In the genomic region with DNA sequence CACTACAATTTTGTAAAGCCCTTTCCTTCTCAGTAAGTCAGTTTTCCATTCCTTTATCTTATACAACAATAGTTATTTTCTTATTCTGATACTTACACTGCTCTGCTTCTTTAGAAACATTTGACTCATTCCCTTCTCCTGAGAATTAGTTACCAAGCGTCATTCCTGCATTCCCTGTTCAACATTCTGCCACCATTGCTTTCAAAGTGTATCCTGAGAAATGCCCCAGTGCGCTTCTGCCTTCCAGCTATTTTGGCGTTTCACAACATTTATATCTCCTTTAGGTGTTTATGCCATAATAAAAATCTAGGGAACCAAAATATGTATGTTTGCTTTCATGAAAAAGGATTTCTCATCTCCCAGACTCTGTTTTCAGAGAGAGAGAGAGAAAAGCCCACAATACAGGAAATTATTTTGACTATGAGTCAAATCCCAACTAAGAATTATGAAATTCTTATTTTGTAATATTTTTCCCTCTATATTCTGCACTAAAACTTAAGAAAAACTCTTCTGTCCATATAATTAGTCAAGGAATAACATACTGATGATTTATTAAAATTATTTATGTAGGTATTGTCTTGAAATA, we compare ENCODE assay signal across 9 cellular contexts.
DNase-seq lines count a peak whose midpoint lies in the region; ATAC-seq and TF ChIP-seq lines count a peak whose summit lies in the region.
"Had no signal": no experiment of that assay in that cellular context is flagged by ENCODE, and none has a peak within 500 bp of the region (broad histone marks: within the 10 kb centered on the region; RNA-seq: fewer than 3 reads in every experiment).

No MANE protein-coding gene starts in this region.

- H3K18ac ChIP-seq in trophoblast cell (ENCODE audit: low read length) = no peak overlapping the region

- H3K27ac ChIP-seq in PC-3 (ENCODE audit: low read length) (peak overlapping the region; percentile 60), epithelial cell of prostate (peak overlapping the region; percentile 90), trophoblast cell (ENCODE audit: low read depth, low read length) (no peak overlapping the region)

- H3K36me3 ChIP-seq in PC-3 (ENCODE audit: low read depth, low read length) = no peaks in the 10 kb centered on the region
- H3K36me3 ChIP-seq in trophoblast cell (ENCODE audit: control insufficient read depth in 1 of 2, insufficient read depth in 2 of 2, low read length in 2 of 2) = no peaks in the 10 kb centered on the region

- H4K91ac ChIP-seq in trophoblast cell (ENCODE audit: low read depth, low read length) = no peak overlapping the region

- H4K12ac ChIP-seq in trophoblast cell (ENCODE audit: low read depth, low read length) = no peak overlapping the region

- peak overlapping the region; percentile 57 for H3K9ac ChIP-seq in PC-3 (ENCODE audit: low read length)
- no peak overlapping the region for H3K9ac ChIP-seq in trophoblast cell (ENCODE audit: low read length)

- no peak overlapping the region for H2AK5ac ChIP-seq in trophoblast cell (ENCODE audit: low read length)

- H3K4ac ChIP-seq in trophoblast cell (ENCODE audit: low read depth, low read length) = no peak overlapping the region

- ATAC-seq in PC-3 (peak; percentile 30; the same call in 1 of the 2 replicates), GM21390 (IDR thresholded peaks at IDR 0.05; ENCODE audit: unreplicated experiment) (no peak)

- H2BK5ac ChIP-seq in trophoblast cell (ENCODE audit: low read depth, low read length, poor library complexity) = no peak overlapping the region

- no peaks in the 10 kb centered on the region for H3K79me1 ChIP-seq in trophoblast cell (ENCODE audit: low read length)

- H3K4me2 ChIP-seq in PC-3 (ENCODE audit: low read length) (peak overlapping the region; percentile 73), trophoblast cell (ENCODE audit: low read length) (no peak overlapping the region)

- H3K14ac ChIP-seq in trophoblast cell (ENCODE audit: low read length) = no peak overlapping the region

- H2AFZ ChIP-seq in PC-3 (ENCODE audit: low read length) (peak overlapping the region; percentile 42), trophoblast cell (ENCODE audit: insufficient read depth, low read length, poor library complexity) (no peak overlapping the region)

- CTCF ChIA-PET in PC-3 (lab: Charles Lee) = interaction anchor here (0.6 to 1.7 kb wide), 9 partner anchors 72 to 725 kb away, joined by 3 to 34 read pairs (median 4); no protein-coding TSS in a partner anchor

- TF ChIP-seq CTCF in PC-3 (conservative IDR thresholded peaks at IDR 0.05; ENCODE audit: low read depth, low read length) = no peak

- H3K9me2 ChIP-seq in PC-3 (replicated peaks; ENCODE audit: low read length) = no peaks in the 10 kb centered on the region

- DNase-seq in ELR (ENCODE audit: low read depth) = peak; percentile 78
- DNase-seq in PC-3 = peak; percentile 60
- DNase-seq in epithelial cell of prostate (ENCODE audit: low read depth, low spot score) = no peak
- peak; percentile 87 to 97 for DNase-seq in trophoblast cell
- no peak for DNase-seq in SW 1271 (lab: John Stamatoyannopoulos, UW)
- DNase-seq in NCI-H510A (lab: John Stamatoyannopoulos, UW) = no peak
- no peak for DNase-seq in stimulated activated naive CD4-positive, alpha-beta T cell treated with Interleukin-2 at 50 U/mL for 16 hours (lab: John Stamatoyannopoulos, UW)
- DNase-seq: activated naive CD8-positive, alpha-beta T cell treated with anti-CD3 and anti-CD28 coated beads, Interleukin-2, amount 10 ng/mL, durations not matched to agents 7 days and 5 days had no signal

- H3K79me2 ChIP-seq in PC-3 (ENCODE audit: low read length) (no peaks in the 10 kb centered on the region), trophoblast cell (ENCODE audit: control insufficient read depth, insufficient read depth, low read length, poor library complexity) (no peaks in the 10 kb centered on the region)

- no peak overlapping the region for H2BK120ac ChIP-seq in trophoblast cell (ENCODE audit: insufficient read depth, low read length, poor library complexity)

- intact Hi-C loops in PC-3 (cut with micrococcal nuclease) = loop anchor here (1.0 to 5.0 kb wide), 10 partner anchors 87 to 723 kb away; no protein-coding TSS in a partner anchor

- WGBS in trophoblast cell (ENCODE audit: extremely low coverage, insufficient coverage, insufficient read length) = no CpG with 5 or more reads among the region's 3 CpGs

- H3K9me3 ChIP-seq in PC-3 (ENCODE audit: low read length) = no peaks in the 10 kb centered on the region
- no peaks in the 10 kb centered on the region for H3K9me3 ChIP-seq in trophoblast cell (ENCODE audit: insufficient read depth, low read depth, low read length)

- H3K4me3 ChIP-seq in PC-3 (ENCODE audit: low read length) = peak overlapping the region; percentile 48
- H3K4me3 ChIP-seq in trophoblast cell (ENCODE audit: low read depth, low read length) = no peak overlapping the region

- no peaks in the 10 kb centered on the region for H3F3A ChIP-seq in PC-3 (ENCODE audit: low read length, unreplicated experiment)

- TSS peak; percentile 52 for BruUV-seq in PC-3 (replicated peaks; lab: Mats Ljungman, UMichigan)

- no peaks in the 10 kb centered on the region for H3K27me3 ChIP-seq in PC-3 (ENCODE audit: low read length)
- no peaks in the 10 kb centered on the region for H3K27me3 ChIP-seq in trophoblast cell (ENCODE audit: insufficient read depth, low read length)

- H3K23ac ChIP-seq in trophoblast cell (ENCODE audit: low read length) = no peak overlapping the region

- no peak overlapping the region for H2BK12ac ChIP-seq in trophoblast cell (ENCODE audit: low read length)

- POLR2A ChIA-PET in PC-3 (lab: Charles Lee; ENCODE audit: unreplicated experiment) = interaction anchor here (0.6 to 1.1 kb wide), 3 partner anchors 117 to 210 kb away, joined by 3 to 21 read pairs (median 4); no protein-coding TSS in a partner anchor

- no peaks in the 10 kb centered on the region for H4K20me1 ChIP-seq in PC-3 (ENCODE audit: low read length)

- H4K8ac ChIP-seq in trophoblast cell (ENCODE audit: low read depth, low read length) = no peak overlapping the region

- H3K4me1 ChIP-seq in PC-3 (ENCODE audit: insufficient read depth, low read length) (peaks cover 30% of the 10 kb centered on the region), trophoblast cell (ENCODE audit: control insufficient read depth in 1 of 2, insufficient read depth in 2 of 2, low read length in 2 of 2) (no peaks in the 10 kb centered on the region)

Comparison
In these comparisons a context has a peak if more than half of its experiments do, and no peak if none do; other contexts are left out.
1. DNase-seq: peak in ELR (single experiment), PC-3 (single experiment) and trophoblast cell (2 of 2); none in epithelial cell of prostate (single experiment), SW 1271 (0 of 2), NCI-H510A (single experiment) and stimulated activated naive CD4-positive, alpha-beta T cell treated with Interleukin-2 at 50 U/mL for 16 hours (single experiment).